10 cellular contexts compared by ENCODE assay signal in genomic region chr22:35377735-35378134, GRCh38. TPM values are rescaled to one million over a fixed set of nuclear protein-coding genes. Genes with fewer than 3 reads are reported as not detected.
DNase-seq lines count a peak whose midpoint lies in the region; TF ChIP-seq lines count a peak whose summit lies in the region.
"Had no signal": no experiment of that assay in that cellular context is flagged by ENCODE, and none has a peak within 500 bp of the region (broad histone marks: within the 10 kb centered on the region; RNA-seq: fewer than 3 reads in every experiment).

No MANE protein-coding gene starts in this region.

- TF ChIP-seq POLR2A in NB4 (IDR thresholded peaks at IDR 0.05; ENCODE audit: extremely low read depth, insufficient read length): no peak

- peak; percentile 57 for DNase-seq in CD14-positive monocyte (ENCODE audit: low spot score)
- peak; percentile 50 for DNase-seq in NB4 (ENCODE audit: low read depth)
- peak; percentile 81 for DNase-seq in endodermal cell
- DNase-seq in pons (ENCODE audit: low spot score): peak; percentile 44
- DNase-seq in SIG-M5 treated with dmso at 0.1 percent for 504 hours (lab: John Stamatoyannopoulos, UW; ENCODE audit: unreplicated experiment): no peak
- no peak for DNase-seq in NCI-H2107 (lab: John Stamatoyannopoulos, UW)
- DNase-seq in NCI-H1105 treated with DMSO at 0.1 percent for 48 hours (lab: John Stamatoyannopoulos, UW): no peak
- no peak for DNase-seq in NCI-H774 (lab: John Stamatoyannopoulos, UW)
- DNase-seq: activated effector memory CD4-positive, alpha-beta T cell treated with Interleukin-2 at 50 U/mL for 16 hours; EL had no signal

- H3K36me3 Mint-ChIP-seq in CD14-positive monocyte (peaks cover 1 to 6% of the 10 kb centered on the region in 2 donors), endodermal cell (ENCODE audit: low read depth) (no peaks in the 10 kb centered on the region)

- no peaks in the 10 kb centered on the region for H3K36me3 ChIP-seq in endodermal cell (ENCODE audit: control insufficient read depth, insufficient read depth, low read length)

- WGBS in endodermal cell (ENCODE audit: insufficient coverage in 1 of 2, insufficient read length in 1 of 2), 2 experiments: 39 to 55% methylated on average over 2 to 3 of the region's 3 CpGs

- H3K4me3 ChIP-seq in NB4 (ENCODE audit: low read depth, low read length): no peak overlapping the region
- H3K4me3 ChIP-seq in endodermal cell (ENCODE audit: low read length): no peak overlapping the region

- H3K9me3 ChIP-seq in endodermal cell (ENCODE audit: control insufficient read depth, low read length): no peaks in the 10 kb centered on the region

- TF ChIP-seq CTCF in CD14-positive monocyte (IDR thresholded peaks at IDR 0.05) (no peak), NB4 (IDR thresholded peaks at IDR 0.05; ENCODE audit: low read depth, low read length) (no peak), endodermal cell (conservative IDR thresholded peaks at IDR 0.05) (no peak)

- peak overlapping the region; percentile 4 for H3K27ac ChIP-seq in endodermal cell (ENCODE audit: low read depth, low read length)

- no peak overlapping the region for H3K9ac ChIP-seq in endodermal cell (ENCODE audit: extremely low read depth, low read length, poor library complexity, severe bottlenecking)

- H3K9me3 Mint-ChIP-seq in CD14-positive monocyte: peaks cover 0 to 2% (median 0%) of the 10 kb centered on the region in 7 donors
- no peaks in the 10 kb centered on the region for H3K9me3 Mint-ChIP-seq in endodermal cell

- H3K4me3 Mint-ChIP-seq in CD14-positive monocyte (peak overlapping the region in 1 of 2 donors; percentile 86), endodermal cell (no peak overlapping the region)

- H3K4me1 ChIP-seq in endodermal cell (ENCODE audit: control insufficient read depth, insufficient read depth, low read length): peaks cover 19% of the 10 kb centered on the region

- intact Hi-C loops in CD14-positive monocyte (cut with micrococcal nuclease): loop anchor here (1.0 to 5.0 kb wide), 3 partner anchors 25 to 47 kb away; no protein-coding TSS in a partner anchor

- H3K27me3 Mint-ChIP-seq in CD14-positive monocyte (ENCODE audit: low read depth in 3 of 3) (peaks cover 0 to 7% (median 7%) of the 10 kb centered on the region in 3 donors), endodermal cell (ENCODE audit: insufficient read depth) (peaks cover 19% of the 10 kb centered on the region)

- H3K27me3 ChIP-seq in endodermal cell (ENCODE audit: control insufficient read depth, insufficient read depth, low read length, poor library complexity, severe bottlenecking): peaks cover 10% of the 10 kb centered on the region

- peak overlapping the region; percentile 92 to 97 (median 96) for H3K27ac Mint-ChIP-seq in CD14-positive monocyte
- H3K27ac Mint-ChIP-seq in endodermal cell: peak overlapping the region; percentile 91

- H3K4me1 Mint-ChIP-seq in CD14-positive monocyte: peaks cover 71% of the 10 kb centered on the region
- H3K4me1 Mint-ChIP-seq in endodermal cell: peaks cover 53% of the 10 kb centered on the region

RNA-seq across cellular contexts. Expression of gene HMOX1, which starts 3.2 kb away (rescaled TPM):
- polyA plus RNA-seq in CD14-positive monocyte: 100 to 1,000 TPM; 180 to 233 TPM
- total RNA-seq in endodermal cell: 10 to 100 TPM; 11.4 to 21.6 TPM
- polyA plus RNA-seq in endodermal cell (2013, experiment 1 of 2): 14.4 TPM
- 12.5 TPM for polyA plus RNA-seq in endodermal cell (2013, experiment 2 of 2)

RNA-seq across cellular contexts. Expression of gene MCM5, which starts 22.2 kb away (rescaled TPM):
- 10 to 100 TPM; 23.4 to 25.5 TPM for polyA plus RNA-seq in CD14-positive monocyte
- 100 to 1,000 TPM; 155 to 179 TPM for total RNA-seq in endodermal cell
- 89.4 TPM for polyA plus RNA-seq in endodermal cell (2013, experiment 1 of 2)
- 70.5 TPM for polyA plus RNA-seq in endodermal cell (2013, experiment 2 of 2)

Comparison
In these comparisons a context has a peak if more than half of its experiments do, and no peak if none do; other contexts are left out.
1. DNase-seq: peak in CD14-positive monocyte (single experiment), NB4 (single experiment), endodermal cell (single experiment) and pons (single experiment); none in SIG-M5 treated with dmso at 0.1 percent for 504 hours (single experiment), NCI-H2107 (single experiment), NCI-H1105 treated with DMSO at 0.1 percent for 48 hours (single experiment) and NCI-H774 (single experiment).